Comparison of ENCODE assay signal across 18 cellular contexts in the genomic region with DNA sequence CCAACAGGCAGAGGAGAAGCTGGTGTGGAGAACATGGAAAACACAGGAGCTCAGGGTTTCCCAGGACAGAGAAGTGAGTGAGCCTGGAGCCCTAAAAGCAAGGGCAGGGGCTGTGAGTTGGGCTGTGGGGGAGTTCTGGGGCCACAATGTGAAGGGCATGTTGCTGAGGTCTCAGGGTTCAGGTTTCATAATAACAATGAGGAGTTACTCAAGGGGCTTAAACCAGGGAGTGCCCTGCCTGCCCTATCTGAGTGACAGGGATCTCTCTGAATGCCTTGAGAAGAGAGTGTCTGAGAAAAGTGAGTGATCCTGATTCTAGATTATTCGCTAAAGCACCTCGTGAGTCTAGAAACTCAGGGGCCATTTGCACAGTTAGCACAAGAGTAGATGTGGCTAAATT.
A peak's percentile ranks its signal among the peaks of the same experiment; 100 is the strongest.
DNase-seq lines count a peak whose midpoint lies in the region; ATAC-seq, FAIRE-seq and TF ChIP-seq lines count a peak whose summit lies in the region.
"Had no signal": no experiment of that assay in that cellular context is flagged by ENCODE, and none has a peak within 500 bp of the region (broad histone marks: within the 10 kb centered on the region; RNA-seq: fewer than 3 reads in every experiment).

No MANE protein-coding gene starts in this region.

- POLR2A ChIA-PET in HepG2 (lab: Yijun Ruan, JAX), result no interaction called here

- ATAC-seq in HepG2 (no peak), right lobe of liver (no peak), memory B cell (ENCODE audit: low read depth) (no peak), HG03095 (IDR thresholded peaks at IDR 0.05; ENCODE audit: unreplicated experiment) (no peak)
- ATAC-seq: CD8-positive, alpha-beta T cell; HCT116 had no signal

- no peaks in the 10 kb centered on the region for H3K36me3 Mint-ChIP-seq in memory B cell
- H3K36me3 Mint-ChIP-seq: CD14-positive monocyte; CD8-positive, alpha-beta T cell had no signal

- TF ChIP-seq POLR2A in HepG2 (IDR thresholded peaks at IDR 0.05; ENCODE audit: insufficient read depth in 1 of 2, low read depth in 2 of 2, low read length in 2 of 2) (no peak), right lobe of liver (IDR thresholded peaks at IDR 0.05) (no peak), NB4 (IDR thresholded peaks at IDR 0.05; ENCODE audit: extremely low read depth, insufficient read length) (no peak), testis (IDR thresholded peaks at IDR 0.05) (no peak)

- H3K36me3 ChIP-seq in HepG2 (replicated peaks in 1 of 2; ENCODE audit: control insufficient read depth in 1 of 2, insufficient read depth in 2 of 2, low read length in 2 of 2), result no peaks in the 10 kb centered on the region
- H3K36me3 ChIP-seq in right lobe of liver, result no peaks in the 10 kb centered on the region
- no peaks in the 10 kb centered on the region for H3K36me3 ChIP-seq in testis (ENCODE audit: low read depth, missing control alignments)

- no TSS peak for BruUV-seq in HepG2 (replicated peaks; lab: Mats Ljungman, UMichigan)

- H3K27ac ChIP-seq in HepG2 (ENCODE audit: extremely low read length, insufficient read depth, low read length) (no peak overlapping the region), right lobe of liver (no peak overlapping the region), testis (no peak overlapping the region)

- TF ChIP-seq RAD21 in HepG2 (CRISPR knock-in tag; IDR thresholded peaks at IDR 0.05), result no peak

- CTCF ChIA-PET in HepG2 (lab: Yijun Ruan, JAX; ENCODE audit: low intra/inter-chr PET ratio, low total read pairs), result no interaction called here

- intact Hi-C loops in HepG2 (cut with micrococcal nuclease; ENCODE audit: unreplicated experiment), result no loop called here
- intact Hi-C loops in right lobe of liver (cut with DNase I), result no loop called here
- intact Hi-C loops in testis (cut with DNase I; ENCODE audit: low total_unique reads), result no loop called here

- no peaks in the 10 kb centered on the region for H3K79me2 ChIP-seq in HepG2 (ENCODE audit: insufficient read depth, low read length)

- 46% methylated on average over 2 of the region's 2 CpGs for WGBS in HepG2 (ENCODE audit: low lambda C conversion rate)
- WGBS in right lobe of liver (ENCODE audit: insufficient coverage, low coverage, low lambda C conversion rate, missing lambda C conversion rate), result 17% methylated on average over 2 of the region's 2 CpGs
- 67 to 71% methylated on average over 2 of the region's 2 CpGs for WGBS in testis, 2 donors

- H3K4me1 ChIP-seq in HepG2 (ENCODE audit: insufficient read depth, low read length) (no peaks in the 10 kb centered on the region), right lobe of liver (no peaks in the 10 kb centered on the region), testis (peaks cover 30% of the 10 kb centered on the region)

- H3K9me3 ChIP-seq in HepG2 (ENCODE audit: low read length) (no peaks in the 10 kb centered on the region), right lobe of liver (no peaks in the 10 kb centered on the region), testis (no peaks in the 10 kb centered on the region)

- H3K27me3 Mint-ChIP-seq in memory B cell, result no peaks in the 10 kb centered on the region

- H3K4me3 Mint-ChIP-seq in memory B cell, result no peak overlapping the region
- H3K4me3 Mint-ChIP-seq: CD14-positive monocyte; CD8-positive, alpha-beta T cell had no signal

- H3K27ac Mint-ChIP-seq in memory B cell, result peak overlapping the region; percentile 68
- H3K27ac Mint-ChIP-seq: CD8-positive, alpha-beta T cell had no signal

- H4K20me1 ChIP-seq in HepG2 (ENCODE audit: insufficient read depth, low read length), result no peaks in the 10 kb centered on the region

- H3K4me3 ChIP-seq in HepG2 (replicated peaks in 1 of 3; ENCODE audit: insufficient read depth in 1 of 3, low read depth in 2 of 3, low read length in 3 of 3) (no peak overlapping the region), right lobe of liver (no peak overlapping the region), NB4 (ENCODE audit: low read depth, low read length) (no peak overlapping the region), testis (no peak overlapping the region)

- no peak for FAIRE-seq in HepG2 (lab: Jason Lieb, UNC)
- FAIRE-seq: D721Med, GM18507 had no signal

- H3K9ac ChIP-seq in HepG2 (ENCODE audit: insufficient read depth, low read depth, low read length), result no peak overlapping the region

- H3K27me3 ChIP-seq in HepG2 (ENCODE audit: control insufficient read depth in 1 of 2, insufficient read depth in 2 of 2, low read length in 2 of 2), result peaks cover 0 to 23% of the 10 kb centered on the region in 2 experiments; a peak in 3 of 5 replicates
- no peaks in the 10 kb centered on the region for H3K27me3 ChIP-seq in right lobe of liver
- H3K27me3 ChIP-seq in testis, result no peaks in the 10 kb centered on the region

- TF ChIP-seq EP300 in HepG2 (IDR thresholded peaks at IDR 0.05; ENCODE audit: low read depth in 2 of 2, low read length in 2 of 2) (no peak), HepG2 (CRISPR knock-in tag; IDR thresholded peaks at IDR 0.05; ENCODE audit: borderline replicate concordance) (no peak)

- DNase-seq in HepG2 (ENCODE audit: low spot score) (no peak), right lobe of liver (no peak), NB4 (ENCODE audit: low read depth) (peak; percentile 30), memory B cell (ENCODE audit: low spot score in 2 of 2) (no peak), GM03348 (ENCODE audit: low spot score) (no peak), testis (no peak)
- no peak for DNase-seq in stimulated activated CD4-positive, alpha-beta T cell treated with anti-CD3 and anti-CD28 coated beads, Interleukin-2, amount 100 ng/mL, for 24 hours
- DNase-seq: ACHN; CD8-positive, alpha-beta T cell; COR-L47; DND-41; GF-D8; IMR-90 had no signal

- H3K9me3 Mint-ChIP-seq in memory B cell, result no peaks in the 10 kb centered on the region
- H3K9me3 Mint-ChIP-seq: CD14-positive monocyte; CD8-positive, alpha-beta T cell had no signal

- H2AFZ ChIP-seq in HepG2 (ENCODE audit: low read length), result no peak overlapping the region

- no peak overlapping the region for H3K4me2 ChIP-seq in HepG2 (ENCODE audit: low read depth, low read length)

- TF ChIP-seq CTCF in HepG2 (CRISPR knock-in tag; IDR thresholded peaks at IDR 0.05), result no peak
- no peak for TF ChIP-seq CTCF in right lobe of liver (IDR thresholded peaks at IDR 0.05)
- TF ChIP-seq CTCF in NB4 (IDR thresholded peaks at IDR 0.05; ENCODE audit: low read depth, low read length), result no peak
- TF ChIP-seq CTCF in testis (IDR thresholded peaks at IDR 0.05), result no peak

- peaks cover 68% of the 10 kb centered on the region for H3K4me1 Mint-ChIP-seq in memory B cell

- in situ Hi-C loops in HepG2 (cut with HindIII; ENCODE audit: extremely low pct_ligation_motif_present, low pct_unique_long_range_greater_than_20kb), result no loop called here

TF ChIP-seq in HepG2, 621 proteins besides CTCF, POLR2A, EP300 and RAD21:
- no peak for TF ChIP-seq ZNF614 (CRISPR knock-in tag; IDR thresholded peaks at IDR 0.05; ENCODE audit: borderline replicate concordance)
- TF ChIP-seq CEBPB (IDR thresholded peaks at IDR 0.05; ENCODE audit: borderline replicate concordance, low read depth, low read length), result 0 out of 2 replicates have a peak, but pooled peaks have one; percentile 4
TF ChIP-seq in HepG2: peak in this region for 1.
